23 cellular contexts compared by ENCODE assay signal in the genomic region with DNA sequence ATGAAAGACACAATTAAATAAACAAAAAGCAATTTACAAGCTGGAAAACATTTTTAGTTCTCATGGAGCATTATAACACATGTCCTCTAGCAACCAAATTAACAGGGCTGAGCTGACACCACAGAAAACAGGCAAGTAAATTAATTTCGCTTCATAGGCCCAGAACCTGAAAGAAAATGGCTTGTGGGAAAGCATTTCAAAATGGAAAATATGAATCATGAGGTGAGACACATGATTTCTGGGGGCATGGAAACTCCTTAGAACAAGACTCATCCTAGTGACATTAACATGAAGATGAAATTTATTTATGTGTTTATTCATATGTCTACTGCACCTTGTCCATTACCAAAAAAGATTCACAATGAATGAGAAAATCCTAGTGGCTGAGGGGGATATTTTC.
"Had no signal": no experiment of that assay in that cellular context is flagged by ENCODE, and none has a peak within 500 bp of the region (broad histone marks: within the 10 kb centered on the region; RNA-seq: fewer than 3 reads in every experiment).

No MANE protein-coding gene starts in this region.

- H3K9me3 Mint-ChIP-seq: activated B cell treated with CpG ODN at 0.5 μM for 24 hours; activated CD4-positive, alpha-beta memory T cell treated with anti-CD3 and anti-CD28 coated beads for 36 hours; brain; T-cell; T-helper 2 cell treated with Interferon-gamma antibody and Interleukin-4, amounts not matched to agents 5 μg/mL and 100 μg/mL, for 36 hours had no signal

- H3K27me3 ChIP-seq: adrenal gland, ascending aorta, cardiac muscle cell, ovary, right lobe of liver, stomach, thyroid gland, upper lobe of left lung, vagina had no signal

- H3K36me3 ChIP-seq: adrenal gland, ascending aorta, cardiac muscle cell, ovary, right lobe of liver, stomach, thyroid gland, upper lobe of left lung, vagina had no signal

- H3K27me3 Mint-ChIP-seq: brain, progenitor cell of endocrine pancreas had no signal

- DNase-seq: activated B cell treated with CpG ODN at 0.5 μM for 24 hours; activated CD4-positive, alpha-beta memory T cell treated with anti-CD3 and anti-CD28 coated beads for 36 hours; activated naive CD4-positive, alpha-beta T cell; adrenal gland; foreskin fibroblast; head of caudate nucleus; hippocampal formation; naive B cell; ovary; right lobe of liver; stimulated activated CD4-positive, alpha-beta T cell treated with anti-CD3 and anti-CD28 coated beads, Interleukin-2, amount 100 ng/mL, for 48 hours; stomach; T-cell; thyroid gland; upper lobe of left lung had no signal

- H3K4me1 ChIP-seq: adrenal gland, ascending aorta, right lobe of liver, stomach, upper lobe of left lung had no signal

- H3K4me1 Mint-ChIP-seq: activated B cell treated with CpG ODN at 0.5 μM for 24 hours, naive B cell, T-cell had no signal

- ATAC-seq: esophagus mucosa, T-cell had no signal

- H3K4me3 ChIP-seq: adrenal gland, ascending aorta, cardiac muscle cell, ovary, right lobe of liver, stomach, thyroid gland, upper lobe of left lung, vagina had no signal

- H3K27ac ChIP-seq: adrenal gland, ascending aorta, cardiac muscle cell, ovary, right lobe of liver, stomach, upper lobe of left lung, vagina had no signal

- H3K36me3 Mint-ChIP-seq: activated CD4-positive, alpha-beta memory T cell treated with anti-CD3 and anti-CD28 coated beads for 36 hours; brain; mesothelial cell of epicardium; naive B cell; T-cell had no signal

- H3K9me3 ChIP-seq: adrenal gland, ascending aorta, ovary, right lobe of liver, stomach, thyroid gland, upper lobe of left lung, vagina had no signal

- H3K27ac Mint-ChIP-seq: activated B cell treated with CpG ODN at 0.5 μM for 24 hours; activated CD4-positive, alpha-beta memory T cell treated with anti-CD3 and anti-CD28 coated beads for 36 hours; brain; mesothelial cell of epicardium; naive B cell; progenitor cell of endocrine pancreas; T-cell; T-helper 2 cell treated with Interferon-gamma antibody and Interleukin-4, amounts not matched to agents 5 μg/mL and 100 μg/mL, for 36 hours had no signal

- H3K4me3 Mint-ChIP-seq: activated B cell treated with CpG ODN at 0.5 μM for 24 hours; activated CD4-positive, alpha-beta memory T cell treated with anti-CD3 and anti-CD28 coated beads for 36 hours; brain; mesothelial cell of epicardium; naive B cell; T-cell; T-helper 2 cell treated with Interferon-gamma antibody and Interleukin-4, amounts not matched to agents 5 μg/mL and 100 μg/mL, for 36 hours had no signal
